In the genomic region with DNA sequence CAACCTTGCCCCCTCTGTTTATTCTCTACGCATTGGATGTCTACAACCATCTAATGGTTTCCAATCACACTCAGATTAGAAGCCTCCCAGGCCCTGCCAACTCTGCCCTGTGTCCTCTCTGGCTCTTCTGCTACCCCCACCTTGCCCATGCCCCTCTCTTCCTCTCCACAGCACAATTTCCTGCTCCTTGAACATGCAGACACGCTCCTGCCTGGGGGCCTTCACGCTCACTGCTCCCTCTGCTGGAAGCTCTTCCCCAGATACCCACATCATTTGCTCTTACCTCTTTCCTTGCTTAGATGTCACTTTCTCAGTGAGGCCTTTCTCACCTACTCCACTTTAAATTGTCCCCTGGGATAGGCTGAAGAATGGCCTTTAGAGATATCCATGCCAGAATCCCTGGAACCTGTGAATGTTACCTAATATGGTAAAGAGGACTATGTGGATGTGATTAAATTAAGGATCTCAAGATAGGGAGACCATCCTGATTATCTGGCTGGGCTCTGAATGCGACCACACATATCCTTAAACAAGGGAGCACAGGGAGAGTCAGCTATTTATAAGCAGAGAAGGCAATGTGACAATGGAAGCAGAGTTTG, we compare ENCODE assay signal across 8 cellular contexts. TPM values are rescaled to one million over a fixed set of nuclear protein-coding genes. Genes with fewer than 3 reads are reported as not detected.
DNase-seq lines count a peak whose midpoint lies in the region; ATAC-seq and TF ChIP-seq lines count a peak whose summit lies in the region.

No MANE protein-coding gene starts in this region.

- ATAC-seq in HG03469 (IDR thresholded peaks at IDR 0.05; ENCODE audit: unreplicated experiment) = no peak

- TF ChIP-seq CTCF in AG09319 (IDR thresholded peaks at IDR 0.05; ENCODE audit: low read depth, low read length) (peak; percentile 60), endothelial cell (IDR thresholded peaks at IDR 0.05; ENCODE audit: unreplicated experiment) (peak; percentile 26), osteocyte (IDR thresholded peaks at IDR 0.05) (peak; percentile 51)

- H3K9me3 Mint-ChIP-seq in endothelial cell (ENCODE audit: unreplicated experiment) = no peaks in the 10 kb centered on the region
- no peaks in the 10 kb centered on the region for H3K9me3 Mint-ChIP-seq in osteocyte (ENCODE audit: unreplicated experiment)

- DNase-seq in AG09319 (ENCODE audit: extremely low read depth, low read depth) (no peak), GM03348 (ENCODE audit: low spot score) (peak; percentile 67), NCI-H82 treated with DMSO at 0.1 percent for 48 hours (lab: John Stamatoyannopoulos, UW; ENCODE audit: unreplicated experiment) (peak; percentile 9), endothelial cell (ENCODE audit: low spot score) (peak; percentile 49), osteocyte (ENCODE audit: extremely low spot score, unreplicated experiment) (peak; percentile 44)
- DNase-seq in activated effector memory CD4-positive, alpha-beta T cell treated with anti-CD3 and anti-CD28 coated beads, Interleukin-2, amount 50 U/mL, for 16 hours = no peak
- DNase-seq in activated naive CD4-positive, alpha-beta T cell treated with Interleukin-2 at 50 U/mL for 16 hours = no peak

- H3K36me3 Mint-ChIP-seq in endothelial cell (ENCODE audit: low read depth, unreplicated experiment) (no peaks in the 10 kb centered on the region), osteocyte (ENCODE audit: unreplicated experiment) (no peaks in the 10 kb centered on the region)

- H3K4me3 Mint-ChIP-seq in endothelial cell (ENCODE audit: unreplicated experiment) (no peak overlapping the region), osteocyte (ENCODE audit: unreplicated experiment) (no peak overlapping the region)

- H3K27me3 Mint-ChIP-seq in endothelial cell (ENCODE audit: unreplicated experiment) (peaks cover 1% of the 10 kb centered on the region), osteocyte (ENCODE audit: unreplicated experiment) (peaks cover 7% of the 10 kb centered on the region)

- H3K27ac Mint-ChIP-seq in endothelial cell (ENCODE audit: unreplicated experiment) = no peak overlapping the region
- no peak overlapping the region for H3K27ac Mint-ChIP-seq in osteocyte (ENCODE audit: unreplicated experiment)

- H3K4me1 Mint-ChIP-seq in endothelial cell (ENCODE audit: unreplicated experiment) = peaks cover 17% of the 10 kb centered on the region
- H3K4me1 Mint-ChIP-seq in osteocyte (ENCODE audit: unreplicated experiment) = no peaks in the 10 kb centered on the region

RNA-seq across cellular contexts. Expression of a gene that starts 9.9 kb away (rescaled TPM):
- total RNA-seq in endothelial cell (ENCODE audit: unreplicated experiment) = not detected
- total RNA-seq in osteocyte = not detected in 2 replicates

Comparison
In these comparisons a context has a peak if more than half of its experiments do, and no peak if none do; other contexts are left out.
1. DNase-seq: peak in GM03348 (single experiment), NCI-H82 treated with DMSO at 0.1 percent for 48 hours (single experiment), endothelial cell (single experiment) and osteocyte (single experiment); none in AG09319 (single experiment), activated effector memory CD4-positive, alpha-beta T cell treated with anti-CD3 and anti-CD28 coated beads, Interleukin-2, amount 50 U/mL, for 16 hours (single experiment) and activated naive CD4-positive, alpha-beta T cell treated with Interleukin-2 at 50 U/mL for 16 hours (single experiment).
2. Peak in every context shown above with its lines, with median percentiles within 50 percentile points of each other: CTCF ChIP-seq.